23 cellular contexts compared by ENCODE assay signal in the genomic region with DNA sequence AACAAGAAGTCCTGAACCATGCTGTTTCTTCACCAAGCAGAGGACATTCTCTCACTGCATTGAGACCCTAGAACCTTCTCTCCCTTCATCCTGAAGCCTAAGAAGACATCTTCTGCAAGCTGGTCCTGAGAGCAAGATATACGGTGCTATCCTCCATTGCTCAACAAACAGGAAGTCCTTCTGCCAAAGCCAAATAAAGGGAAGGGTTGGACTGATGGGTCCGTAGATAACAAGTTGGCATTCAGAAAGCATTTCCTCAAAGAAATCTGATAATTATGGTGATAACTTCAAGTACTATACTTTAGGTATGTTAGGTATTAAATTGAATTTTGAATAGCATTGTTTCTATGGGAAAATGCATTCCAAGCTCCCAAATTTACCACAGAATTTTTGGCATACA. TPM values are rescaled to one million over a fixed set of nuclear protein-coding genes. Genes with fewer than 3 reads are reported as not detected.
"Had no signal": no experiment of that assay in that cellular context is flagged by ENCODE, and none has a peak within 500 bp of the region (broad histone marks: within the 10 kb centered on the region; RNA-seq: fewer than 3 reads in every experiment).

No MANE protein-coding gene starts in this region.

- H3K27ac ChIP-seq: hepatocyte, left lung, neural progenitor cell had no signal

- H3K4me1 ChIP-seq: left lung had no signal

- DNase-seq: activated CD4-positive, alpha-beta T cell treated with anti-CD3 and anti-CD28 coated beads for 1 hour; activated CD4-positive, alpha-beta T cell treated with anti-CD3 and anti-CD28 coated beads, Interleukin-2, amount 50 U/mL, for 1 hour; activated CD8-positive, alpha-beta T cell treated with anti-CD3 and anti-CD28 coated beads, Interleukin-2, amount 10 ng/mL, durations not matched to agents 7 days and 5 days; activated gamma-delta T cell treated with Interleukin-2 at 50 U/mL for 16 hours; anterior cingulate cortex; caudate nucleus; effector CD8-positive, alpha-beta T cell; glutamatergic neuron; immature natural killer cell; kidney glomerular epithelial cell; left lung; naive thymus-derived CD8-positive, alpha-beta T cell; small intestine had no signal

- H3K27me3 Mint-ChIP-seq: activated naive CD4-positive, alpha-beta T cell treated with anti-CD3 and anti-CD28 coated beads, Interleukin-2, amount 50 U/mL, for 24 hours; dendritic cell treated with granulocyte-macrophage colony-stimulating factor and Interleukin-4, amounts not matched to agents 40 ng/mL and 50 ng/mL, for 4 days had no signal

- H3K4me1 Mint-ChIP-seq: activated naive CD4-positive, alpha-beta T cell treated with anti-CD3 and anti-CD28 coated beads, Interleukin-2, amount 50 U/mL, for 24 hours; immature natural killer cell; naive thymus-derived CD8-positive, alpha-beta T cell; neural progenitor cell; stimulated activated memory B cell treated with anti-CD40 and anti-IgM and Interleukin-4, amounts not matched to agents 10 μg/mL and 1 μg/mL and 100 μg/mL, for 72 hours had no signal

- H3K9me3 Mint-ChIP-seq: activated naive CD4-positive, alpha-beta T cell treated with anti-CD3 and anti-CD28 coated beads, Interleukin-2, amount 50 U/mL, for 24 hours; brain; dendritic cell treated with granulocyte-macrophage colony-stimulating factor and Interleukin-4, amounts not matched to agents 40 ng/mL and 50 ng/mL, for 4 days; neural progenitor cell; stimulated activated memory B cell treated with anti-CD40 and anti-IgM and Interleukin-4, amounts not matched to agents 10 μg/mL and 1 μg/mL and 100 μg/mL, for 72 hours; T-helper 2 cell treated with Interferon-gamma antibody and Interleukin-4, amounts not matched to agents 5 μg/mL and 100 μg/mL, for 36 hours had no signal

- H3K9me3 ChIP-seq: left lung had no signal

- H3K4me3 ChIP-seq: hepatocyte, left lung, lung, neural progenitor cell had no signal

- FAIRE-seq: frontal cortex, small intestine had no signal

- H3K36me3 ChIP-seq: left lung, neural progenitor cell had no signal

- H3K4me3 Mint-ChIP-seq: activated CD8-positive, alpha-beta T cell treated with anti-CD3 and anti-CD28 coated beads, Interleukin-2, amount 10 ng/mL, durations not matched to agents 7 days and 5 days; activated naive CD4-positive, alpha-beta T cell treated with anti-CD3 and anti-CD28 coated beads, Interleukin-2, amount 50 U/mL, for 24 hours; brain; dendritic cell treated with granulocyte-macrophage colony-stimulating factor and Interleukin-4, amounts not matched to agents 40 ng/mL and 50 ng/mL, for 4 days; immature natural killer cell; naive thymus-derived CD8-positive, alpha-beta T cell; neural progenitor cell; stimulated activated memory B cell treated with anti-CD40 and anti-IgM and Interleukin-4, amounts not matched to agents 10 μg/mL and 1 μg/mL and 100 μg/mL, for 72 hours; T-helper 2 cell treated with Interferon-gamma antibody and Interleukin-4, amounts not matched to agents 5 μg/mL and 100 μg/mL, for 36 hours had no signal

- H3K27me3 ChIP-seq: hepatocyte, left lung, neural progenitor cell had no signal

- H3K36me3 Mint-ChIP-seq: activated naive CD4-positive, alpha-beta T cell treated with anti-CD3 and anti-CD28 coated beads, Interleukin-2, amount 50 U/mL, for 24 hours; brain; immature natural killer cell; neural progenitor cell; stimulated activated memory B cell treated with anti-CD40 and anti-IgM and Interleukin-4, amounts not matched to agents 10 μg/mL and 1 μg/mL and 100 μg/mL, for 72 hours had no signal

- ATAC-seq: activated CD8-positive, alpha-beta T cell treated with anti-CD3 and anti-CD28 coated beads, Interleukin-2, amount 10 ng/mL, durations not matched to agents 7 days and 5 days; left lung; naive thymus-derived CD8-positive, alpha-beta T cell; sciatic nerve; stimulated activated memory B cell treated with anti-CD40 and anti-IgM and Interleukin-4, amounts not matched to agents 10 μg/mL and 1 μg/mL and 100 μg/mL, for 72 hours had no signal

RNA-seq across cellular contexts. Expression of gene GRB14, which starts 23.3 kb away (rescaled TPM):
- total RNA-seq: activated CD8-positive, alpha-beta T cell treated with anti-CD3 and anti-CD28 coated beads, Interleukin-2, amount 10 ng/mL, durations not matched to agents 7 days and 5 days; naive thymus-derived CD8-positive, alpha-beta T cell had no signal
